ENCODE assay signal across 16 cellular contexts in genomic region chr10:102764340-102765257, GRCh38. TPM values are rescaled to one million over a fixed set of nuclear protein-coding genes. Genes with fewer than 3 reads are reported as not detected.
A peak's percentile ranks its signal among the peaks of the same experiment; 100 is the strongest.
DNase-seq lines count a peak whose midpoint lies in the region; ATAC-seq and TF ChIP-seq lines count a peak whose summit lies in the region.
"Had no signal": no experiment of that assay in that cellular context is flagged by ENCODE, and none has a peak within 500 bp of the region (broad histone marks: within the 10 kb centered on the region; RNA-seq: fewer than 3 reads in every experiment).

No MANE protein-coding gene starts in this region.

- no CpG with 5 or more reads among the region's 7 CpGs for WGBS in H9 (ENCODE audit: extremely low coverage, insufficient read length, low lambda C conversion rate)

- peaks cover 2% of the 10 kb centered on the region; the same call in 1 of the 2 replicates for H3K79me2 ChIP-seq in H9 (ENCODE audit: insufficient read depth, low read length)

- no peak overlapping the region for H4K5ac ChIP-seq in H9 (ENCODE audit: insufficient read length, low read depth, low read length)

- DNase-seq in H9 = no peak
- no peak for DNase-seq in RWPE1 (ENCODE audit: low spot score)
- peak; percentile 86 for DNase-seq in fibroblast of peridontal ligament (ENCODE audit: extremely low read depth)
- DNase-seq in middle frontal gyrus (ENCODE audit: extremely low spot score, low spot score) = no peak
- no peak for DNase-seq in NCI-H524 treated with DMSO at 0.1 percent for 48 hours (lab: John Stamatoyannopoulos, UW)
- DNase-seq: activated CD4-positive, alpha-beta T cell treated with anti-CD3 and anti-CD28 coated beads, Interleukin-2, amount 50 U/mL, for 48 hours; MV-4-11; NCI-H345; psoas muscle had no signal

- peaks cover 0 to 5% (median 0%) of the 10 kb centered on the region in 3 experiments; a peak in 1 of 7 replicates for H3K36me3 Mint-ChIP-seq in H9 (ENCODE audit: insufficient read depth in 1 of 3, low read depth in 3 of 3)

- no peak for TF ChIP-seq POLR2A in GM18505 (IDR thresholded peaks at IDR 0.05; ENCODE audit: borderline replicate concordance, extremely low read depth, insufficient read depth, insufficient read length)

- H2BK20ac ChIP-seq in H9 (ENCODE audit: low read depth, low read length, poor library complexity, severe bottlenecking) = no peak overlapping the region

- no peak overlapping the region for H3K4me2 ChIP-seq in H9 (ENCODE audit: insufficient read depth, insufficient read length, low read length)
- H3K4me2 ChIP-seq in skeletal muscle satellite cell (ENCODE audit: low read length) = peak overlapping the region; percentile 0

- H4K91ac ChIP-seq in H9 (ENCODE audit: insufficient read length, low read depth, low read length) = no peak overlapping the region

- H2BK120ac ChIP-seq in H9 (ENCODE audit: low read depth, low read length, poor library complexity, severe bottlenecking) = no peak overlapping the region

- CTCF ChIA-PET in RWPE1 (lab: Yijun Ruan, JAX) = interaction anchor here (0.7 to 1.2 kb wide), 3 partner anchors 10 to 13 kb away, joined by 3 to 6 read pairs (median 5); no protein-coding TSS in a partner anchor

- H2AK5ac ChIP-seq in H9 (ENCODE audit: insufficient read length, low read length) = no peak overlapping the region

- no peaks in the 10 kb centered on the region for H3K23me2 ChIP-seq in H9 (ENCODE audit: insufficient read length, low read depth, low read length, poor library complexity, severe bottlenecking)

- no peak overlapping the region for H2AFZ ChIP-seq in H9 (ENCODE audit: low read length)

- no peak overlapping the region for H3K56ac ChIP-seq in H9 (ENCODE audit: insufficient read length, low read depth, low read length)

- H3K27me3 ChIP-seq in H9 (ENCODE audit: insufficient read depth, low read length) (no peaks in the 10 kb centered on the region), skeletal muscle satellite cell (ENCODE audit: control insufficient read depth, insufficient read depth, low read length) (no peaks in the 10 kb centered on the region)

- H3K9ac ChIP-seq in H9 (ENCODE audit: extremely low read depth, insufficient read length, low read length) (no peak overlapping the region), skeletal muscle satellite cell (ENCODE audit: low read depth, low read length) (no peak overlapping the region)

- H3K9me3 ChIP-seq in H9 (ENCODE audit: control insufficient read depth, low read depth, low read length) (no peaks in the 10 kb centered on the region), skeletal muscle satellite cell (replicated peaks; ENCODE audit: low read length) (no peaks in the 10 kb centered on the region)
- H3K9me3 ChIP-seq: psoas muscle, thoracic aorta had no signal

- peak overlapping the region; percentile 72 for H2BK5ac ChIP-seq in H9 (ENCODE audit: insufficient read length, low read length)

- no peak overlapping the region for H2BK15ac ChIP-seq in H9 (ENCODE audit: low read depth, low read length)

- no peak overlapping the region for H3K27ac Mint-ChIP-seq in H9
- H3K27ac Mint-ChIP-seq: activated naive CD8-positive, alpha-beta T cell; T-helper 2 cell treated with Interferon-gamma antibody and Interleukin-4, amounts not matched to agents 5 μg/mL and 100 μg/mL, for 36 hours had no signal

- ATAC-seq in GM18505 (IDR thresholded peaks at IDR 0.05; ENCODE audit: unreplicated experiment) = no peak
- no peak for ATAC-seq in HG03175 (IDR thresholded peaks at IDR 0.05; ENCODE audit: unreplicated experiment)

- H3K4me3 Mint-ChIP-seq in H9 = no peak overlapping the region
- H3K4me3 Mint-ChIP-seq: activated naive CD8-positive, alpha-beta T cell; T-helper 2 cell treated with Interferon-gamma antibody and Interleukin-4, amounts not matched to agents 5 μg/mL and 100 μg/mL, for 36 hours had no signal

- no peak overlapping the region for H3K18ac ChIP-seq in H9 (ENCODE audit: insufficient read length, low read depth, low read length)

- no peak overlapping the region for H3T11ph ChIP-seq in H9 (ENCODE audit: low read length)

- no peak overlapping the region for H3K4me3 ChIP-seq in skeletal muscle satellite cell (ENCODE audit: low read length)
- H3K4me3 ChIP-seq: psoas muscle, thoracic aorta had no signal

- H4K8ac ChIP-seq in H9 (replicated peaks; ENCODE audit: insufficient read length, low read depth, low read length) = no peak overlapping the region

- POLR2A ChIA-PET in RWPE1 (lab: Yijun Ruan, JAX; ENCODE audit: low non-redundant PET) = interaction anchor here (0.6 to 0.7 kb wide), 2 partner anchors 13 to 63 kb away, joined by 3 to 4 read pairs; no protein-coding TSS in a partner anchor

- H3K36me3 ChIP-seq in skeletal muscle satellite cell (ENCODE audit: insufficient read depth, low read length) = peaks cover 8% of the 10 kb centered on the region
- H3K36me3 ChIP-seq: thoracic aorta had no signal

- H3K14ac ChIP-seq in H9 (ENCODE audit: insufficient read depth, low read length) = no peak overlapping the region

- H3K9me3 Mint-ChIP-seq in H9 = no peaks in the 10 kb centered on the region

- no peak overlapping the region for H3K23ac ChIP-seq in H9 (ENCODE audit: insufficient read length, low read depth, low read length)

- H3K4ac ChIP-seq in H9 (ENCODE audit: low read depth, low read length) = no peak overlapping the region

- no peaks in the 10 kb centered on the region for H3K27me3 Mint-ChIP-seq in H9 (ENCODE audit: low read depth)
- H3K27me3 Mint-ChIP-seq: activated naive CD8-positive, alpha-beta T cell had no signal

- TF ChIP-seq CTCF in H9 (conservative IDR thresholded peaks at IDR 0.05) (no peak), RWPE1 (conservative IDR thresholded peaks at IDR 0.05; ENCODE audit: low read depth) (no peak)

- H3K4me1 ChIP-seq in H9 (ENCODE audit: insufficient read depth, low read length) = no peaks in the 10 kb centered on the region
- H3K4me1 ChIP-seq in skeletal muscle satellite cell (ENCODE audit: control insufficient read depth, insufficient read depth, low read length) = peaks cover 34% of the 10 kb centered on the region

- no peaks in the 10 kb centered on the region for H3K79me1 ChIP-seq in H9 (ENCODE audit: insufficient read depth, low read depth, low read length, poor library complexity, severe bottlenecking)

- no peak overlapping the region for H2BK12ac ChIP-seq in H9 (ENCODE audit: insufficient read length, low read depth, low read length)

- H3K27ac ChIP-seq in H9 (ENCODE audit: insufficient read length, low read depth, low read length) (no peak overlapping the region), RWPE1 (peak overlapping the region; percentile 90)
- H3K27ac ChIP-seq: HL-60, psoas muscle, thoracic aorta had no signal

- no peaks in the 10 kb centered on the region for H3K4me1 Mint-ChIP-seq in H9

- no peaks in the 10 kb centered on the region for H4K20me1 ChIP-seq in H9 (ENCODE audit: control insufficient read depth, insufficient read depth, insufficient read length)

RNA-seq across cellular contexts. Expression of gene WBP1L, which starts 20.9 kb away (rescaled TPM):
- total RNA-seq in H9 (2021) = 23.8 and 24.5 TPM in 2 replicates
- total RNA-seq in skeletal muscle satellite cell (2012; rRNA removed) = 29.2 and 41.3 TPM in 2 replicates

RNA-seq across cellular contexts. Expression of gene SFXN2, which starts 50.2 kb away (rescaled TPM):
- total RNA-seq in H9 (2021) = 32.7 and 34.7 TPM in 2 replicates
- total RNA-seq in skeletal muscle satellite cell (2012; rRNA removed) = 4.4 and 4.6 TPM in 2 replicates

RNA-seq across cellular contexts. Expression of gene ARL3, which starts 50.4 kb away (rescaled TPM):
- total RNA-seq in H9 (2021) = 16.5 and 16.9 TPM in 2 replicates
- total RNA-seq in skeletal muscle satellite cell (2012; rRNA removed) = 4.8 and 6.1 TPM in 2 replicates
